Comparison of ENCODE assay signal across 10 cellular contexts in genomic region chr7:5017626-5018025, GRCh38. TPM values are rescaled to one million over a fixed set of nuclear protein-coding genes. Genes with fewer than 3 reads are reported as not detected.
"Had no signal": no experiment of that assay in that cellular context is flagged by ENCODE, and none has a peak within 500 bp of the region (broad histone marks: within the 10 kb centered on the region; RNA-seq: fewer than 3 reads in every experiment).

No MANE protein-coding gene starts in this region.

RNA-seq across cellular contexts. Expression of gene MMD2, which starts 58.6 kb away (rescaled TPM):
- total RNA-seq: stomach, subcutaneous adipose tissue, suprapubic skin, thoracic aorta, transverse colon, upper lobe of left lung, upper lobe of right lung, ureter, uterus, vagina had no signal
